In the genomic region with DNA sequence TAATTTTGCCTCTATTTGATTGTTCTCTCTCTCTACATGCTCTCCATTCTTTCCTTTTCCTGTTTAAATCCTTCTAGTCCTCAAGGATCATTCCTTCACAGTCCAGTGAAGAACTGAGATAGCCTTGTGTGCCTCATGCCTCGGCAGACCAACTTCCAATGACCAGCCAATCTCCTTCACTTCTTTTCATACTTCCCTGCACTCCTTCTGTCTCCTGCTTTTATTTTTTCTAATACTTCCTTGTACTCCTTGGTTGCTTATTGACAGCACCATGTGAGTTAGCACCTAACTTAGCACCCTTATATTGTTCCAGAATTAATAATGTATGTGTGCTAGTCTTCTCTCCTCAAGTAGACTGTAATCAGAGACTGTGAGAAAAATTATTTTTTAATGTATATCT, we compare ENCODE assay signal across 23 cellular contexts.
DNase-seq lines count a peak whose midpoint lies in the region; ATAC-seq, FAIRE-seq and TF ChIP-seq lines count a peak whose summit lies in the region.
"Had no signal": no experiment of that assay in that cellular context is flagged by ENCODE, and none has a peak within 500 bp of the region (broad histone marks: within the 10 kb centered on the region; RNA-seq: fewer than 3 reads in every experiment).

No MANE protein-coding gene starts in this region.

- no peaks in the 10 kb centered on the region for H3K9me3 ChIP-seq in Caco-2
- H3K9me3 ChIP-seq: A549, BE2C, HAP-1 had no signal

- no peaks in the 10 kb centered on the region for H4K20me1 ChIP-seq in GM23338 (replicated peaks; ENCODE audit: insufficient read depth)

- DNase-seq in activated naive CD8-positive, alpha-beta T cell treated with anti-CD3 and anti-CD28 coated beads for 36 hours = no peak
- no peak for DNase-seq in activated naive CD8-positive, alpha-beta T cell treated with anti-CD3 and anti-CD28 coated beads, Interleukin-2, amount 50 U/mL, for 24 hours
- DNase-seq in GM23338 (ENCODE audit: low spot score) = no peak
- DNase-seq in T-cell = no peak
- no peak for DNase-seq in naive thymus-derived CD8-positive, alpha-beta T cell
- no peak for DNase-seq in Caco-2
- no peak for DNase-seq in GM19239 (ENCODE audit: insufficient read length, low spot score)
- DNase-seq: BE2C; Calu3; CD8-positive, alpha-beta memory T cell; DMS 273 treated with DMSO at 0.1 percent for 48 hours; DMS79 treated with DMSO at 0.1 percent for 48 hours; EL; HFFc6; KG1 had no signal

- no peaks in the 10 kb centered on the region for H3K27me3 Mint-ChIP-seq in activated naive CD8-positive, alpha-beta T cell treated with anti-CD3 and anti-CD28 coated beads for 36 hours
- H3K27me3 Mint-ChIP-seq in activated naive CD8-positive, alpha-beta T cell treated with anti-CD3 and anti-CD28 coated beads, Interleukin-2, amount 50 U/mL, for 24 hours = no peaks in the 10 kb centered on the region
- H3K27me3 Mint-ChIP-seq in GM23338 (ENCODE audit: insufficient read depth, low read depth, poor library complexity) = peaks cover 1% of the 10 kb centered on the region
- H3K27me3 Mint-ChIP-seq in T-cell = peaks cover 0 to 3% of the 10 kb centered on the region in 2 donors
- H3K27me3 Mint-ChIP-seq in naive thymus-derived CD8-positive, alpha-beta T cell = peaks cover 0 to 1% (median 0%) of the 10 kb centered on the region in 5 donors
- peaks cover 17% of the 10 kb centered on the region for H3K27me3 Mint-ChIP-seq in Caco-2 (ENCODE audit: insufficient read depth, unreplicated experiment)

- POLR2A ChIA-PET in T-cell (lab: Charles Lee) (no interaction called here), Caco-2 (lab: Charles Lee) (no interaction called here)
- POLR2A ChIA-PET in naive thymus-derived CD8-positive, alpha-beta T cell (lab: Charles Lee) = no interaction called here

- H3K27me3 ChIP-seq in GM23338 (ENCODE audit: insufficient read depth) (no peaks in the 10 kb centered on the region), Caco-2 (replicated peaks; ENCODE audit: control insufficient read depth, insufficient read depth, low read length) (no peaks in the 10 kb centered on the region; the same call in 1 of the 2 replicates)

- CTCF ChIA-PET in T-cell (lab: Charles Lee) (no interaction called here), Caco-2 (lab: Charles Lee) (no interaction called here)

- no peak overlapping the region for H3K4me2 ChIP-seq in GM23338
- H3K4me2 ChIP-seq: A549 had no signal

- no peak for FAIRE-seq in GM19239 (lab: Jason Lieb, UNC)
- FAIRE-seq: A549, G401.6, GM12891, H1 had no signal

- H3F3A ChIP-seq in GM23338 (replicated peaks; ENCODE audit: low read depth) = no peaks in the 10 kb centered on the region

- peak overlapping the region; percentile 7 for H3K27ac Mint-ChIP-seq in activated naive CD8-positive, alpha-beta T cell treated with anti-CD3 and anti-CD28 coated beads for 36 hours
- no peak overlapping the region for H3K27ac Mint-ChIP-seq in activated naive CD8-positive, alpha-beta T cell treated with anti-CD3 and anti-CD28 coated beads, Interleukin-2, amount 50 U/mL, for 24 hours
- H3K27ac Mint-ChIP-seq in GM23338 (no peak overlapping the region; the same call in 1 of the 2 replicates), T-cell (peak overlapping the region; percentile 42 to 75), Caco-2 (ENCODE audit: unreplicated experiment) (no peak overlapping the region)
- H3K27ac Mint-ChIP-seq in naive thymus-derived CD8-positive, alpha-beta T cell = peak overlapping the region in 9 of 10 donors; percentile 1 to 93 (median 70)
- H3K27ac Mint-ChIP-seq: HFFc6, IgD-negative memory B cell had no signal

- 0 out of 2 replicates have a peak, but pooled peaks cover 3% of the 10 kb centered on the region for H3K9me2 ChIP-seq in GM23338 (ENCODE audit: insufficient read depth)

- H3K27ac ChIP-seq in GM23338 (ENCODE audit: low read depth) = no peak overlapping the region
- H3K27ac ChIP-seq: A549, C4-2B had no signal

- TF ChIP-seq CTCF in GM23338 (conservative IDR thresholded peaks at IDR 0.05; ENCODE audit: low read depth in 2 of 2) = no peak
- no peak for TF ChIP-seq CTCF in Caco-2 (IDR thresholded peaks at IDR 0.05; ENCODE audit: insufficient read depth in 1 of 2, low read depth in 1 of 2, low read length in 1 of 2, severe bottlenecking in 1 of 2, unreplicated experiment in 1 of 2)

- H3K9me3 Mint-ChIP-seq in activated naive CD8-positive, alpha-beta T cell treated with anti-CD3 and anti-CD28 coated beads for 36 hours = peaks cover 10% of the 10 kb centered on the region
- H3K9me3 Mint-ChIP-seq in activated naive CD8-positive, alpha-beta T cell treated with anti-CD3 and anti-CD28 coated beads, Interleukin-2, amount 50 U/mL, for 24 hours = no peaks in the 10 kb centered on the region
- H3K9me3 Mint-ChIP-seq in GM23338 (no peaks in the 10 kb centered on the region), T-cell (no peaks in the 10 kb centered on the region), Caco-2 (ENCODE audit: unreplicated experiment) (no peaks in the 10 kb centered on the region)
- H3K9me3 Mint-ChIP-seq in naive thymus-derived CD8-positive, alpha-beta T cell = no peaks in the 10 kb centered on the region
- H3K9me3 Mint-ChIP-seq: CD8-positive, alpha-beta memory T cell; HFFc6 had no signal

- no peak overlapping the region for H3K4me3 Mint-ChIP-seq in activated naive CD8-positive, alpha-beta T cell treated with anti-CD3 and anti-CD28 coated beads for 36 hours
- H3K4me3 Mint-ChIP-seq in activated naive CD8-positive, alpha-beta T cell treated with anti-CD3 and anti-CD28 coated beads, Interleukin-2, amount 50 U/mL, for 24 hours = no peak overlapping the region
- H3K4me3 Mint-ChIP-seq in GM23338 (no peak overlapping the region), T-cell (peak overlapping the region in 1 of 3 donors; percentile 57), Caco-2 (ENCODE audit: unreplicated experiment) (no peak overlapping the region)
- peak overlapping the region in 5 of 10 donors; percentile 5 to 56 (median 25) for H3K4me3 Mint-ChIP-seq in naive thymus-derived CD8-positive, alpha-beta T cell
- H3K4me3 Mint-ChIP-seq: CD8-positive, alpha-beta memory T cell; HFFc6; IgD-negative memory B cell had no signal

- H3K36me3 Mint-ChIP-seq in activated naive CD8-positive, alpha-beta T cell treated with anti-CD3 and anti-CD28 coated beads for 36 hours = peaks cover 4% of the 10 kb centered on the region
- H3K36me3 Mint-ChIP-seq in activated naive CD8-positive, alpha-beta T cell treated with anti-CD3 and anti-CD28 coated beads, Interleukin-2, amount 50 U/mL, for 24 hours (ENCODE audit: low read depth) = no peaks in the 10 kb centered on the region
- H3K36me3 Mint-ChIP-seq in GM23338 (ENCODE audit: low read depth) (no peaks in the 10 kb centered on the region), T-cell (no peaks in the 10 kb centered on the region), Caco-2 (ENCODE audit: insufficient read depth, unreplicated experiment) (no peaks in the 10 kb centered on the region)
- H3K36me3 Mint-ChIP-seq in naive thymus-derived CD8-positive, alpha-beta T cell = no peaks in the 10 kb centered on the region
- H3K36me3 Mint-ChIP-seq: CD8-positive, alpha-beta memory T cell; IgD-negative memory B cell had no signal

- H3K36me3 ChIP-seq in GM23338 (ENCODE audit: insufficient read depth) (no peaks in the 10 kb centered on the region), Caco-2 (ENCODE audit: control insufficient read depth, insufficient read depth, low read length) (no peaks in the 10 kb centered on the region)
- H3K36me3 ChIP-seq: BE2C, HAP-1 had no signal

- intact Hi-C loops in Caco-2 (cut with micrococcal nuclease; ENCODE audit: unreplicated experiment) = no loop called here

- no peak overlapping the region for H3K4me3 ChIP-seq in GM23338
- no peak overlapping the region for H3K4me3 ChIP-seq in Caco-2 (ENCODE audit: low read depth, low read length)
- H3K4me3 ChIP-seq: A549, HAP-1 had no signal

- H3K79me2 ChIP-seq in GM23338 (replicated peaks; ENCODE audit: insufficient read depth) = no peaks in the 10 kb centered on the region

- H3K4me1 Mint-ChIP-seq in activated naive CD8-positive, alpha-beta T cell treated with anti-CD3 and anti-CD28 coated beads for 36 hours = peaks cover 40% of the 10 kb centered on the region
- peaks cover 38% of the 10 kb centered on the region for H3K4me1 Mint-ChIP-seq in activated naive CD8-positive, alpha-beta T cell treated with anti-CD3 and anti-CD28 coated beads, Interleukin-2, amount 50 U/mL, for 24 hours
- H3K4me1 Mint-ChIP-seq in GM23338 (peaks cover 15% of the 10 kb centered on the region), T-cell (peaks cover 48 to 60% (median 49%) of the 10 kb centered on the region in 3 donors), Caco-2 (ENCODE audit: low read depth, unreplicated experiment) (no peaks in the 10 kb centered on the region)
- H3K4me1 Mint-ChIP-seq in naive thymus-derived CD8-positive, alpha-beta T cell = peaks cover 33 to 64% (median 54%) of the 10 kb centered on the region in 4 donors
- H3K4me1 Mint-ChIP-seq: IgD-negative memory B cell had no signal

- H3K4me1 ChIP-seq in GM23338 (ENCODE audit: insufficient read depth) (peaks cover 12% of the 10 kb centered on the region; the same call in 1 of the 2 replicates), Caco-2 (no peaks in the 10 kb centered on the region)
- H3K4me1 ChIP-seq: A549, BE2C, HAP-1 had no signal

- no TSS peak for BruUV-seq in Caco-2 (replicated peaks; lab: Mats Ljungman, UMichigan)

- no peak for ATAC-seq in activated naive CD8-positive, alpha-beta T cell treated with anti-CD3 and anti-CD28 coated beads, Interleukin-2, amount 50 U/mL, for 24 hours
- ATAC-seq in GM23338 = no peak
- ATAC-seq in T-cell (replicated peaks in 1 of 4) = no peak
- ATAC-seq in naive thymus-derived CD8-positive, alpha-beta T cell = no peak
- no peak for ATAC-seq in HG02588 (IDR thresholded peaks at IDR 0.05; ENCODE audit: unreplicated experiment)
- ATAC-seq: A549 had no signal

- H2AFZ ChIP-seq in GM23338 = 0 out of 2 replicates have a peak overlapping the region, but pooled peaks have one; percentile 44

TF ChIP-seq in GM23338, 12 proteins besides CTCF, POLR2A, EP300 and RAD21 (continues in another document):
- TF ChIP-seq ZNF114 (CRISPR knock-in tag; IDR thresholded peaks at IDR 0.05) (no peak), NANOG (IDR thresholded peaks at IDR 0.05; ENCODE audit: borderline replicate concordance) (no peak), CREB1 (CRISPR knock-in tag; IDR thresholded peaks at IDR 0.05; ENCODE audit: low read depth) (no peak)
- TF ChIP-seq, protein P1, sequence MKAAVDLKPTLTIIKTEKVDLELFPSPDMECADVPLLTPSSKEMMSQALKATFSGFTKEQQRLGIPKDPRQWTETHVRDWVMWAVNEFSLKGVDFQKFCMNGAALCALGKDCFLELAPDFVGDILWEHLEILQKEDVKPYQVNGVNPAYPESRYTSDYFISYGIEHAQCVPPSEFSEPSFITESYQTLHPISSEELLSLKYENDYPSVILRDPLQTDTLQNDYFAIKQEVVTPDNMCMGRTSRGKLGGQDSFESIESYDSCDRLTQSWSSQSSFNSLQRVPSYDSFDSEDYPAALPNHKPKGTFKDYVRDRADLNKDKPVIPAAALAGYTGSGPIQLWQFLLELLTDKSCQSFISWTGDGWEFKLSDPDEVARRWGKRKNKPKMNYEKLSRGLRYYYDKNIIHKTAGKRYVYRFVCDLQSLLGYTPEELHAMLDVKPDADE (IDR thresholded peaks at IDR 0.05) = no peak

Comparison
In these comparisons a context has a peak if more than half of its experiments do, and no peak if none do; other contexts are left out.
1. H3K27ac Mint-ChIP-seq: peak in activated naive CD8-positive, alpha-beta T cell treated with anti-CD3 and anti-CD28 coated beads for 36 hours (single experiment), T-cell (2 of 2) and naive thymus-derived CD8-positive, alpha-beta T cell (9 of 10); none in activated naive CD8-positive, alpha-beta T cell treated with anti-CD3 and anti-CD28 coated beads, Interleukin-2, amount 50 U/mL, for 24 hours (single experiment), GM23338 (single experiment) and Caco-2 (single experiment).